In genomic region chr2:26178746-26179436, GRCh38 we compare ENCODE assay signal across 8 cellular contexts. TPM values are rescaled to one million over a fixed set of nuclear protein-coding genes. Genes with fewer than 3 reads are reported as not detected.
DNase-seq lines count a peak whose midpoint lies in the region; ATAC-seq, FAIRE-seq and TF ChIP-seq lines count a peak whose summit lies in the region.

No MANE protein-coding gene starts in this region.

- no peaks in the 10 kb centered on the region for H3K9me1 ChIP-seq in K562 (ENCODE audit: control insufficient read depth, insufficient read depth, low read length)

- peak overlapping the region; percentile 66 for H2AFZ ChIP-seq in K562 (ENCODE audit: low read depth, low read length)

- 23% methylated on average over 34 of the region's 48 CpGs for WGBS in K562 (ENCODE audit: insufficient coverage, low coverage, missing lambda C conversion rate)
- 1 to 5% (median 2%) methylated on average over 41 to 48 of the region's 48 CpGs for WGBS in spleen, 5 donors

- H3K27ac ChIP-seq in K562 (ENCODE audit: extremely low read depth, low read depth, low read length), result no peak overlapping the region
- peak overlapping the region in 6 of 8 donors; percentile 26 to 79 (median 62) for H3K27ac ChIP-seq in spleen

- H3K9me3 ChIP-seq in K562 (replicated peaks; ENCODE audit: control insufficient read depth, insufficient read depth, low read depth, low read length) (no peaks in the 10 kb centered on the region), spleen (no peaks in the 10 kb centered on the region)

- H3K9ac ChIP-seq in K562 (ENCODE audit: insufficient read depth in 1 of 2, low read depth in 2 of 2, low read length in 2 of 2), result peak overlapping the region in 1 of 2 experiments; percentile 86; a peak in 3 of 4 replicates

- FAIRE-seq in K562 (lab: Jason Lieb, UNC), result no peak

- no peak for TF ChIP-seq EP300 in K562 (IDR thresholded peaks at IDR 0.05; ENCODE audit: low read length)

- no peaks in the 10 kb centered on the region for H3K36me3 ChIP-seq in K562 (ENCODE audit: control insufficient read depth, insufficient read depth, low read length)
- H3K36me3 ChIP-seq in spleen, result no peaks in the 10 kb centered on the region

- POLR2A ChIA-PET in K562 (lab: Yijun Ruan, JAX), result interaction anchor here (1.4 kb wide), 1 partner anchor 10 kb away, joined by 5 read pairs; no protein-coding TSS in a partner anchor

- H3K4me2 ChIP-seq in K562 (ENCODE audit: insufficient read depth, low read length), result peak overlapping the region; percentile 32; the same call in 1 of the 2 replicates

- peaks cover 44 to 71% (median 50%) of the 10 kb centered on the region in 3 donors for H3K27me3 Mint-ChIP-seq in CD14-positive monocyte (ENCODE audit: low read depth in 3 of 3)
- H3K27me3 Mint-ChIP-seq in immature natural killer cell (ENCODE audit: low read depth in 3 of 3), result peaks cover 18 to 25% (median 19%) of the 10 kb centered on the region in 3 donors

- H3K79me2 ChIP-seq in K562 (ENCODE audit: control insufficient read depth, insufficient read depth, low read length), result no peaks in the 10 kb centered on the region

- CTCF ChIA-PET in K562 (lab: Yijun Ruan, JAX; ENCODE audit: low intra/inter-chr PET ratio), result no interaction called here

- no peak for TF ChIP-seq RAD21 in K562 (CRISPR knock-in tag; conservative IDR thresholded peaks at IDR 0.05 in 1 of 2, IDR thresholded peaks at IDR 0.05 in 1 of 2)

- H3K4me3 Mint-ChIP-seq in CD14-positive monocyte (peak overlapping the region; percentile 59 to 84), immature natural killer cell (peak overlapping the region; percentile 44 to 72 (median 57))

- H3K36me3 Mint-ChIP-seq in CD14-positive monocyte, result peaks cover 2 to 16% of the 10 kb centered on the region in 2 donors
- no peaks in the 10 kb centered on the region for H3K36me3 Mint-ChIP-seq in immature natural killer cell

- no peaks in the 10 kb centered on the region for H4K20me1 ChIP-seq in K562 (replicated peaks; ENCODE audit: control insufficient read depth, insufficient read depth, low read length)

- TF ChIP-seq POLR2A in K562 (conservative IDR thresholded peaks at IDR 0.05), result no peak
- no peak for TF ChIP-seq POLR2A in spleen (IDR thresholded peaks at IDR 0.05)

- H3K4me3 ChIP-seq in K562 (peak overlapping the region; percentile 36), spleen (peak overlapping the region; percentile 28 to 76 (median 47))

- intact Hi-C loops in CD14-positive monocyte (cut with micrococcal nuclease), result no loop called here
- intact Hi-C loops in K562 (cut with micrococcal nuclease), result no loop called here
- intact Hi-C loops in spleen (cut with DNase I; ENCODE audit: low total_unique reads), result no loop called here

- in situ Hi-C loops in K562 (cut with MboI), result no loop called here

- peaks cover 20% of the 10 kb centered on the region for H3K4me1 Mint-ChIP-seq in CD14-positive monocyte
- H3K4me1 Mint-ChIP-seq in immature natural killer cell, result peaks cover 18 to 24% of the 10 kb centered on the region in 2 donors

- peaks cover 4 to 31% of the 10 kb centered on the region in 2 experiments; a peak in 4 of 5 replicates for H3K4me1 ChIP-seq in K562 (replicated peaks in 1 of 2; ENCODE audit: control insufficient read depth in 2 of 2, insufficient read depth in 2 of 2, low read length in 2 of 2)
- H3K4me1 ChIP-seq in spleen, result peaks cover 8 to 27% (median 19%) of the 10 kb centered on the region in 6 donors

- DNase-seq in CD14-positive monocyte (ENCODE audit: low spot score) (peak; percentile 42), HuH-7 (ENCODE audit: low spot score) (peak; percentile 69), K562 (ENCODE audit: extremely low read depth in 1 of 4, low spot score in 3 of 4) (peak; percentile 44 to 54 (median 51)), immature natural killer cell (no peak), spleen (peak; percentile 84)
- DNase-seq in NK-92 treated with Interleukin-12 subunit alpha and Interleukin-12 subunit beta, amount 100 ng/mL, for 24 hours (lab: John Stamatoyannopoulos, UW), result no peak

- H3K9me3 Mint-ChIP-seq in CD14-positive monocyte, result peaks cover 0 to 6% (median 2%) of the 10 kb centered on the region in 7 donors
- no peaks in the 10 kb centered on the region for H3K9me3 Mint-ChIP-seq in immature natural killer cell

- no peak for TF ChIP-seq CTCF in CD14-positive monocyte (IDR thresholded peaks at IDR 0.05)
- TF ChIP-seq CTCF in K562 (IDR thresholded peaks at IDR 0.05 in 2 of 3, conservative IDR thresholded peaks at IDR 0.05 in 1 of 3; ENCODE audit: insufficient read depth in 2 of 3, low read depth in 1 of 3, low read length in 3 of 3), result no peak
- no peak for TF ChIP-seq CTCF in spleen (IDR thresholded peaks at IDR 0.05 in 8 of 11, conservative IDR thresholded peaks at IDR 0.05 in 3 of 11)

- peak; percentile 74 for ATAC-seq in K562
- no peak for ATAC-seq in HG03439 (IDR thresholded peaks at IDR 0.05; ENCODE audit: unreplicated experiment)
- ATAC-seq in HG03460 (IDR thresholded peaks at IDR 0.05; ENCODE audit: unreplicated experiment), result no peak

- BruUV-seq in K562 (replicated peaks; lab: Mats Ljungman, UMichigan), result no TSS peak

- H3K27me3 ChIP-seq in K562 (ENCODE audit: control insufficient read depth in 2 of 2, insufficient read depth in 2 of 2, low read length in 2 of 2) (no peaks in the 10 kb centered on the region), spleen (replicated peaks in 1 of 7) (peaks cover 0 to 60% (median 19%) of the 10 kb centered on the region in 7 donors)

- H3K27ac Mint-ChIP-seq in CD14-positive monocyte, result no peak overlapping the region
- no peak overlapping the region for H3K27ac Mint-ChIP-seq in immature natural killer cell

TF ChIP-seq in K562, 482 proteins besides CTCF, POLR2A, EP300 and RAD21 (continues in another document):
- peak in 1 of 2 experiments; percentile 36; a peak in 1 of 4 replicates for TF ChIP-seq MAZ (CRISPR knock-in tag; conservative IDR thresholded peaks at IDR 0.05 in 1 of 2, IDR thresholded peaks at IDR 0.05 in 1 of 2)
- 0 out of 2 replicates have a peak, but pooled peaks have one; percentile 28 for TF ChIP-seq BCOR (IDR thresholded peaks at IDR 0.05)
- peak; percentile 46 for TF ChIP-seq VEZF1 (CRISPR knock-in tag; IDR thresholded peaks at IDR 0.05)
- no peak for TF ChIP-seq EHMT2 (IDR thresholded peaks at IDR 0.05)
- peak in 2 of 3 experiments; percentile 16 to 42 for TF ChIP-seq YY1 (IDR thresholded peaks at IDR 0.05; ENCODE audit: borderline replicate concordance in 1 of 3, control insufficient read depth in 1 of 3, extremely low read depth in 1 of 3, insufficient read depth in 3 of 3, insufficient read length in 1 of 3, insufficient replicate concordance in 2 of 3, low read depth in 1 of 3, low read length in 2 of 3)
- no peak for TF ChIP-seq MAFF (IDR thresholded peaks at IDR 0.05; ENCODE audit: low read length)
- TF ChIP-seq HINFP (tag; conservative IDR thresholded peaks at IDR 0.05; ENCODE audit: low read depth), result peak; percentile 61; the same call in 1 of the 2 replicates
- TF ChIP-seq ZBTB7A (IDR thresholded peaks at IDR 0.05; ENCODE audit: borderline replicate concordance, control insufficient read depth, low read depth, low read length), result peak; percentile 69; the same call in 1 of the 2 replicates
- no peak for TF ChIP-seq ZNF830 (CRISPR knock-in tag; IDR thresholded peaks at IDR 0.05)
- TF ChIP-seq RBFOX2 (IDR thresholded peaks at IDR 0.05; ENCODE audit: low read depth, low read length), result peak; percentile 30; the same call in 1 of the 2 replicates

RNA-seq across cellular contexts. Expression of gene GAREM2, which starts 6.0 kb away (rescaled TPM):
- polyA plus RNA-seq in CD14-positive monocyte (under 1 TPM in 1 of 2 donors, not detected in 1; 0.08 TPM), K562 (2011; rRNA removed) (4.6 and 5.0 TPM in 2 replicates), K562 (2014; fragmentation: Illumina TruSeq; extraction: Trizol) (5.4 and 6.9 TPM in 2 replicates), K562 (2014; fragmentation: Nextera tagmentation; extraction: Ambion mirVana) (1 to 10 TPM; 1.7 to 2.2 TPM), K562 (2014; rRNA removed) (4.6 and 7.6 TPM in 2 replicates), immature natural killer cell (1 to 10 TPM in 2 of 3 donors, under 1 TPM in 1; 0.50 to 3.5 (median 1.4) TPM), spleen (1 to 10 TPM in 2 of 3 donors, under 1 TPM in 1; 0.62 to 6.3 (median 1.1) TPM)
- 9.3 and 20.6 TPM in 2 replicates for total RNA-seq in K562 (2011; cell fraction: chromatin; rRNA removed; ENCODE audit: low replicate concordance)
- 11.8 and 13.2 TPM in 2 replicates for total RNA-seq in K562 (2011; cell fraction: nucleolus; rRNA removed)
- total RNA-seq in K562 (2011; cell fraction: nucleoplasm; rRNA removed), result 12.0 and 16.1 TPM in 2 replicates
- total RNA-seq in K562 (2014; rRNA removed) (2.5 and 4.7 TPM in 2 replicates), K562 (2014; rRNA removed; fragmentation: Illumina TruSeq; extraction: Trizol) (1.3 and 1.7 TPM in 2 replicates), K562 (2015; rRNA removed; fragmentation: Illumina TruSeq; extraction: Trizol) (1.5 and 1.7 TPM in 2 replicates), K562 (2021) (11.5 and 12.4 TPM in 2 replicates), spleen (1 to 10 TPM in 5 of 7 donors, under 1 TPM in 2; 0.69 to 2.9 (median 2.0) TPM)
- polyA plus RNA-seq in K562 (2011; cell fraction: cytosol; rRNA removed), result 6.3 and 10.6 TPM in 2 replicates
- 9.6 and 16.4 TPM in 2 replicates for polyA plus RNA-seq in K562 (2011; cell fraction: nucleus; rRNA removed)
- polyA plus RNA-seq in K562 (2012), result 6.7 and 10.0 TPM in 2 replicates
- 2.9 and 4.5 TPM in 2 replicates for polyA minus RNA-seq in K562 (2011; rRNA and poly(A)+ RNA removed)
- 4.6 and 5.2 TPM in 2 replicates for polyA minus RNA-seq in K562 (2011; cell fraction: cytosol; rRNA and poly(A)+ RNA removed)
- 3.2 and 3.7 TPM in 2 replicates for polyA minus RNA-seq in K562 (2011; cell fraction: nucleus; rRNA and poly(A)+ RNA removed)

Comparison
In these comparisons a context has a peak if more than half of its experiments do, and no peak if none do; other contexts are left out.
1. DNase-seq: peak in CD14-positive monocyte (single experiment), HuH-7 (single experiment), K562 (4 of 4) and spleen (single experiment); none in immature natural killer cell (0 of 3) and NK-92 treated with Interleukin-12 subunit alpha and Interleukin-12 subunit beta, amount 100 ng/mL, for 24 hours (single experiment).